29 cellular contexts compared by ENCODE assay signal in the genomic region with DNA sequence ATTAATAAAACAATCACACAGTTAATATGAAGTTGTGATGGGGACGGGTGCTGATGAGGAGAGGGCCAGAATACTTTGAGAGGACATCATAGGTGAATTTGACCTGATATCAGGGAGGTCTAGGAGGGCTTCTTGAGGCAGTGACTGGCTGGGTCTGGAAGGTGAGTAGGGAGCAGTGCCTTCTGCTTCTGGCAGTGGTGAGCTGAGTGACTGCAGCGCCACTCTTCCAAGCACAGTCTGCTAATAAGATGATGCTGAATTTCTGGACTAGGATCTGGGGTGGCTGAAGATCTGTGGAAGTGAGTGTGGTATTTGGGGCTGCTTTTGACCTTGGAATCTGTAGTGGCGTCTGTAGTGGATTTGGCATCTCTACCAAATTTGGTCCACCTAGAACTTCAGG. TPM values are rescaled to one million over a fixed set of nuclear protein-coding genes. Genes with fewer than 3 reads are reported as not detected.
DNase-seq lines count a peak whose midpoint lies in the region; TF ChIP-seq lines count a peak whose summit lies in the region.
"Had no signal": no experiment of that assay in that cellular context is flagged by ENCODE, and none has a peak within 500 bp of the region (broad histone marks: within the 10 kb centered on the region; RNA-seq: fewer than 3 reads in every experiment).

No MANE protein-coding gene starts in this region.

- H3K4me1 ChIP-seq in OCI-LY7 (ENCODE audit: insufficient read depth, low read length, poor library complexity, severe bottlenecking) (peaks cover 83% of the 10 kb centered on the region), endodermal cell (ENCODE audit: control insufficient read depth, insufficient read depth, low read length) (peaks cover 7% of the 10 kb centered on the region), trophoblast cell (ENCODE audit: control insufficient read depth in 1 of 2, insufficient read depth in 2 of 2, low read length in 2 of 2) (peaks cover 20 to 30% of the 10 kb centered on the region in 2 experiments)

- intact Hi-C loops in OCI-LY7 (cut with micrococcal nuclease; ENCODE audit: unreplicated experiment): loop anchor here (5.0 to 10.0 kb wide), 2 partner anchors 93 to 275 kb away; no protein-coding TSS in a partner anchor

- H3K9me3 Mint-ChIP-seq in endodermal cell: no peaks in the 10 kb centered on the region
- H3K9me3 Mint-ChIP-seq: activated naive CD4-positive, alpha-beta T cell treated with anti-CD3 and anti-CD28 coated beads, Interleukin-2, amount 10 ng/mL, durations not matched to agents 7 days and 5 days; GM23338 had no signal

- H3K27me3 ChIP-seq in endodermal cell (ENCODE audit: control insufficient read depth, insufficient read depth, low read length, poor library complexity, severe bottlenecking) (peaks cover 14% of the 10 kb centered on the region), trophoblast cell (ENCODE audit: insufficient read depth, low read length) (no peaks in the 10 kb centered on the region)
- H3K27me3 ChIP-seq: stomach, tibial nerve had no signal

- WGBS in endodermal cell (ENCODE audit: insufficient coverage in 1 of 2, insufficient read length in 1 of 2), 2 experiments: 100% methylated on average over 2 of the region's 3 CpGs; no CpG with 5 or more reads in 1 of the 2 experiments
- no CpG with 5 or more reads among the region's 3 CpGs for WGBS in trophoblast cell (ENCODE audit: extremely low coverage, insufficient coverage, insufficient read length)

- no peak overlapping the region for H3K4me3 ChIP-seq in OCI-LY7 (ENCODE audit: low read depth, low read length, poor library complexity, severe bottlenecking)
- H3K4me3 ChIP-seq in endodermal cell (ENCODE audit: low read length): no peak overlapping the region
- no peak overlapping the region for H3K4me3 ChIP-seq in trophoblast cell (ENCODE audit: low read depth, low read length)
- H3K4me3 ChIP-seq: GM23338, lower lobe of right lung, stomach, tibial nerve had no signal

- peak overlapping the region; percentile 58 for H2BK120ac ChIP-seq in trophoblast cell (ENCODE audit: insufficient read depth, low read length, poor library complexity)

- H3K9ac ChIP-seq in endodermal cell (ENCODE audit: extremely low read depth, low read length, poor library complexity, severe bottlenecking): no peak overlapping the region
- no peak overlapping the region for H3K9ac ChIP-seq in trophoblast cell (ENCODE audit: low read length)

- POLR2A ChIA-PET in OCI-LY7 (lab: Charles Lee): interaction anchor here (0.6 to 3.7 kb wide), 3 partner anchors 18 to 25 kb away, joined by 4 to 38 read pairs (median 4); no protein-coding TSS in a partner anchor

- H3K27ac Mint-ChIP-seq in endodermal cell: peak overlapping the region; percentile 38
- H3K27ac Mint-ChIP-seq: activated naive CD4-positive, alpha-beta T cell treated with anti-CD3 and anti-CD28 coated beads, Interleukin-2, amount 10 ng/mL, durations not matched to agents 7 days and 5 days; GM23338 had no signal

- peaks cover 13% of the 10 kb centered on the region for H3K79me1 ChIP-seq in trophoblast cell (ENCODE audit: low read length)

- H2BK5ac ChIP-seq in trophoblast cell (ENCODE audit: low read depth, low read length, poor library complexity): no peak overlapping the region

- BruUV-seq in OCI-LY7 (replicated peaks; lab: Mats Ljungman, UMichigan): no TSS peak

- H3K27ac ChIP-seq in OCI-LY7 (ENCODE audit: low read depth, low read length, poor library complexity, severe bottlenecking) (peak overlapping the region; percentile 14), endodermal cell (ENCODE audit: low read depth, low read length) (no peak overlapping the region), trophoblast cell (ENCODE audit: low read depth, low read length) (no peak overlapping the region)
- H3K27ac ChIP-seq: lower lobe of right lung, tibial nerve, VCaP had no signal

- peaks cover 14% of the 10 kb centered on the region; the same call in 1 of the 2 replicates for H3K9me3 ChIP-seq in OCI-LY7 (ENCODE audit: low read length)
- peaks cover 7% of the 10 kb centered on the region for H3K9me3 ChIP-seq in endodermal cell (ENCODE audit: control insufficient read depth, low read length)
- no peaks in the 10 kb centered on the region for H3K9me3 ChIP-seq in trophoblast cell (ENCODE audit: insufficient read depth, low read depth, low read length)
- H3K9me3 ChIP-seq: lower lobe of right lung had no signal

- no peak overlapping the region for H3K4me3 Mint-ChIP-seq in endodermal cell
- H3K4me3 Mint-ChIP-seq: activated naive CD4-positive, alpha-beta T cell treated with anti-CD3 and anti-CD28 coated beads, Interleukin-2, amount 10 ng/mL, durations not matched to agents 7 days and 5 days; GM23338 had no signal

- H3K4me2 ChIP-seq in OCI-LY7 (ENCODE audit: low read length) (peak overlapping the region; percentile 84), trophoblast cell (ENCODE audit: low read length) (no peak overlapping the region)
- H3K4me2 ChIP-seq: GM23338 had no signal

- no peak overlapping the region for H4K12ac ChIP-seq in trophoblast cell (ENCODE audit: low read depth, low read length)

- no peaks in the 10 kb centered on the region for H3K9me2 ChIP-seq in OCI-LY7 (ENCODE audit: insufficient read depth, low read length)

- H3K36me3 ChIP-seq in OCI-LY7 (ENCODE audit: insufficient read depth, low read length): peaks cover 83% of the 10 kb centered on the region
- H3K36me3 ChIP-seq in endodermal cell (ENCODE audit: control insufficient read depth, insufficient read depth, low read length): peaks cover 4% of the 10 kb centered on the region
- H3K36me3 ChIP-seq in trophoblast cell (ENCODE audit: control insufficient read depth in 1 of 2, insufficient read depth in 2 of 2, low read length in 2 of 2): no peaks in the 10 kb centered on the region
- H3K36me3 ChIP-seq: lower lobe of right lung had no signal

- H3K18ac ChIP-seq in trophoblast cell (ENCODE audit: low read length): no peak overlapping the region

- no peak for TF ChIP-seq CTCF in OCI-LY7 (conservative IDR thresholded peaks at IDR 0.05; ENCODE audit: low read length)
- no peak for TF ChIP-seq CTCF in endodermal cell (conservative IDR thresholded peaks at IDR 0.05)
- TF ChIP-seq CTCF in GM20000 (IDR thresholded peaks at IDR 0.05; ENCODE audit: extremely low read depth, missing control alignments): no peak

- H2AFZ ChIP-seq in OCI-LY7 (ENCODE audit: low read length) (no peak overlapping the region), trophoblast cell (ENCODE audit: insufficient read depth, low read length, poor library complexity) (no peak overlapping the region)
- H2AFZ ChIP-seq: GM23338 had no signal

- peaks cover 19% of the 10 kb centered on the region for H3K27me3 Mint-ChIP-seq in endodermal cell (ENCODE audit: insufficient read depth)

- peak overlapping the region; percentile 88 for H3K4ac ChIP-seq in trophoblast cell (ENCODE audit: low read depth, low read length)

- peak overlapping the region; percentile 45 for H4K91ac ChIP-seq in trophoblast cell (ENCODE audit: low read depth, low read length)

- no peak overlapping the region for H3K14ac ChIP-seq in trophoblast cell (ENCODE audit: low read length)

- no peak overlapping the region for H3K23ac ChIP-seq in trophoblast cell (ENCODE audit: low read length)

- peaks cover 25% of the 10 kb centered on the region; the same call in 1 of the 2 replicates for H4K20me1 ChIP-seq in OCI-LY7 (ENCODE audit: insufficient read depth, low read length)

- no peak overlapping the region for H2AK5ac ChIP-seq in trophoblast cell (ENCODE audit: low read length)

- peaks cover 12% of the 10 kb centered on the region for H3K36me3 Mint-ChIP-seq in endodermal cell (ENCODE audit: low read depth)

- H4K8ac ChIP-seq in trophoblast cell (ENCODE audit: low read depth, low read length): no peak overlapping the region

- peaks cover 35% of the 10 kb centered on the region for H3K4me1 Mint-ChIP-seq in endodermal cell

- CTCF ChIA-PET in OCI-LY7 (lab: Charles Lee; ENCODE audit: unreplicated experiment): interaction anchor here (1.1 kb wide), 1 partner anchor 29 kb away, joined by 3 read pairs; no protein-coding TSS in a partner anchor

- H3K79me2 ChIP-seq in OCI-LY7 (ENCODE audit: insufficient read depth, low read depth, low read length) (peaks cover 93% of the 10 kb centered on the region), trophoblast cell (ENCODE audit: control insufficient read depth, insufficient read depth, low read length, poor library complexity) (peaks cover 4% of the 10 kb centered on the region)

- H2BK12ac ChIP-seq in trophoblast cell (ENCODE audit: low read length): no peak overlapping the region

- DNase-seq in activated CD8-positive, alpha-beta memory T cell treated with anti-CD3 and anti-CD28 coated beads, Interleukin-2, amount 50 U/mL, for 48 hours: peak; percentile 40
- no peak for DNase-seq in activated CD8-positive, alpha-beta memory T cell treated with anti-CD3 and anti-CD28 coated beads, Interleukin-2, amount 50 U/mL, for 4 hours
- DNase-seq in OCI-LY7 (ENCODE audit: low spot score) (no peak), endodermal cell (no peak), trophoblast cell (no peak), putamen (ENCODE audit: low spot score) (no peak), GM20000 (ENCODE audit: low spot score) (no peak), SKM-1 treated with dmso at 0.1 percent for 144 hours (lab: John Stamatoyannopoulos, UW; ENCODE audit: unreplicated experiment) (no peak)
- DNase-seq: 8988T; activated CD4-positive, alpha-beta T cell treated with anti-CD3 and anti-CD28 coated beads, Interleukin-2, amount 50 U/mL, for 48 hours; activated naive CD4-positive, alpha-beta T cell treated with anti-CD3 and anti-CD28 coated beads, Interleukin-2, amount 10 ng/mL, durations not matched to agents 7 days and 5 days; activated T-cell treated with anti-CD3 and anti-CD28 coated beads for 4 hours; effector CD8-positive, alpha-beta T cell; EL; foreskin melanocyte; hypothalamus; Karpas-422; lower lobe of right lung; NCI-H1092; NCI-H2081 treated with DMSO at 0.1 percent for 48 hours; NCI-H446 treated with DMSO at 0.1 percent for 48 hours; stimulated activated CD4-positive, alpha-beta T cell treated with anti-CD3 and anti-CD28 coated beads, Interleukin-4, amount 100 ng/mL, for 24 hours; stomach had no signal

RNA-seq across cellular contexts. Expression of a gene that starts 5.5 kb away (rescaled TPM):
- 51.3 and 62.9 TPM in 2 replicates for total RNA-seq in OCI-LY7 (2014; rRNA removed; shearing (Covaris generic))
- total RNA-seq in OCI-LY7 (2022): 271 and 305 TPM in 2 replicates
- 10 to 100 TPM; 39.2 to 46.9 TPM for total RNA-seq in endodermal cell
- polyA plus RNA-seq in endodermal cell (2013, experiment 1 of 2): 27.4 TPM
- polyA plus RNA-seq in endodermal cell (2013, experiment 2 of 2): 22.4 TPM
- 14.2 and 15.7 TPM in 2 replicates for polyA plus RNA-seq in trophoblast cell (2013)

RNA-seq across cellular contexts. Expression of a gene that starts 52.2 kb away (rescaled TPM):
- 0.32 TPM in 1 of 2 replicates, not detected in the other for total RNA-seq in OCI-LY7 (2014; rRNA removed; shearing (Covaris generic))
- total RNA-seq in OCI-LY7 (2022): not detected in 2 replicates
- total RNA-seq in endodermal cell: not detected
- polyA plus RNA-seq in endodermal cell (2013, experiment 1 of 2): not detected
- not detected for polyA plus RNA-seq in endodermal cell (2013, experiment 2 of 2)
- under 0.01 TPM in 1 of 2 replicates, not detected in the other for polyA plus RNA-seq in trophoblast cell (2013)
- total RNA-seq: chondrocyte, esophagus mucosa, GM23338, lower lobe of right lung, SK-MEL-5, tibial nerve had no signal
- polyA plus RNA-seq: GM23338, stomach had no signal
